In the genomic region with DNA sequence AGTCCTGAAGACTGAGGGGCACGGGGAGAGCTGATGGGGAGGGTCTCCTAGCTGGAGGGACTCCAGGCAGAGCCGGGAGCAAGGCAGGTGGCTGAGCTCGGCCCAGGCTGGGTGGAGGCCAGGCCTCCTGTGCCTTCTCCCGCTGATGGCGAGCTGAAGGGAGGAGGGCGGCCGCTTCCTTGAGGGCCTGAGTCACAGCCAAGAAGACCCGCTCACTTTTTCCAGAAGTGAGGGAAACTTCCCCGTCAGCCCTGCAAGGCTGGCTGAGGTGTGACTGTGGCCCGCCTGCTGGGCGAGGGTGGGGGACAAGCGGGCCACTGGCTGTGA, we compare ENCODE assay signal across 8 cellular contexts. TPM values are rescaled to one million over a fixed set of nuclear protein-coding genes. Genes with fewer than 3 reads are reported as not detected.
A peak's percentile ranks its signal among the peaks of the same experiment; 100 is the strongest.
DNase-seq lines count a peak whose midpoint lies in the region; ATAC-seq and TF ChIP-seq lines count a peak whose summit lies in the region.

No MANE protein-coding gene starts in this region.

- peaks cover 9% of the 10 kb centered on the region for H3K4me1 Mint-ChIP-seq in type B pancreatic cell (ENCODE audit: unreplicated experiment)

- H3K36me3 ChIP-seq in GM06990 (ENCODE audit: control insufficient read depth, insufficient read depth, low read length) (no peaks in the 10 kb centered on the region), RWPE2 (ENCODE audit: low read depth) (no peaks in the 10 kb centered on the region)

- H3K4me3 ChIP-seq in GM06990 (replicated peaks; ENCODE audit: low read depth, low read length) (0 out of 2 replicates have a peak overlapping the region, but pooled peaks have one; percentile 6), RWPE2 (ENCODE audit: severe bottlenecking) (no peak overlapping the region)

- H3K4me1 ChIP-seq in RWPE2 (ENCODE audit: insufficient read depth, poor library complexity, severe bottlenecking): peaks cover 9% of the 10 kb centered on the region

- no peak for TF ChIP-seq CTCF in GM06990 (IDR thresholded peaks at IDR 0.05; ENCODE audit: insufficient read depth, low read length, poor library complexity, severe bottlenecking)
- no peak for TF ChIP-seq CTCF in RWPE2 (IDR thresholded peaks at IDR 0.05; ENCODE audit: poor library complexity, severe bottlenecking)
- no peak for TF ChIP-seq CTCF in omental fat pad (IDR thresholded peaks at IDR 0.05)
- TF ChIP-seq CTCF in type B pancreatic cell (conservative IDR thresholded peaks at IDR 0.05): no peak

- no peaks in the 10 kb centered on the region for H3K9me3 ChIP-seq in RWPE2 (ENCODE audit: severe bottlenecking)

- H3K9me3 Mint-ChIP-seq in type B pancreatic cell: no peaks in the 10 kb centered on the region

- DNase-seq in GM06990 (ENCODE audit: extremely low read depth, insufficient read length) (no peak), RWPE2 (ENCODE audit: low spot score) (no peak), ecto neural progenitor cell (ENCODE audit: low spot score) (peak; percentile 71), omental fat pad (ENCODE audit: low spot score) (no peak), type B pancreatic cell (ENCODE audit: extremely low spot score, unreplicated experiment) (peak; percentile 71), NCI-H2227 treated with DMSO at 0.1 percent for 48 hours (lab: John Stamatoyannopoulos, UW) (no peak), SHP77 (lab: John Stamatoyannopoulos, UW) (no peak)

- no peaks in the 10 kb centered on the region for H3K27me3 Mint-ChIP-seq in type B pancreatic cell

- peak overlapping the region; percentile 36 for H3K4me3 Mint-ChIP-seq in type B pancreatic cell

- no peak overlapping the region for H3K27ac Mint-ChIP-seq in type B pancreatic cell

- H3K36me3 Mint-ChIP-seq in type B pancreatic cell: no peaks in the 10 kb centered on the region

- H3K27me3 ChIP-seq in GM06990 (replicated peaks; ENCODE audit: control insufficient read depth, insufficient read depth, low read length): no peaks in the 10 kb centered on the region; the same call in 1 of the 2 replicates
- no peaks in the 10 kb centered on the region for H3K27me3 ChIP-seq in RWPE2 (ENCODE audit: insufficient read depth, poor library complexity, severe bottlenecking)

- peak overlapping the region; percentile 29 for H3K27ac ChIP-seq in RWPE2 (ENCODE audit: poor library complexity, severe bottlenecking)

- ATAC-seq in RWPE2 (ENCODE audit: low read depth) (no peak), omental fat pad (ENCODE audit: low FRiP score) (peak; percentile 10), GM21447 (IDR thresholded peaks at IDR 0.05; ENCODE audit: unreplicated experiment) (no peak)

RNA-seq across cellular contexts. Expression of gene VWA1, which starts 1.7 kb away (rescaled TPM):
- total RNA-seq in omental fat pad (10 to 100 TPM in 3 of 4 donors, 1 to 10 TPM in 1; 6.8 to 21.1 (median 13.8) TPM), type B pancreatic cell (ENCODE audit: low replicate concordance) (44.5 and 49.9 TPM in 2 replicates)

RNA-seq across cellular contexts. Expression of gene ANKRD65, which starts 12.7 kb away (rescaled TPM):
- total RNA-seq in omental fat pad: 1 to 10 TPM; 2.6 to 7.3 (median 3.8) TPM
- 7.6 and 11.1 TPM in 2 replicates for total RNA-seq in type B pancreatic cell (ENCODE audit: low replicate concordance)

RNA-seq across cellular contexts. Expression of gene ATAD3C, which starts 15.7 kb away (rescaled TPM):
- total RNA-seq in omental fat pad: 1 to 10 TPM in 2 of 4 donors, under 1 TPM in 1, not detected in 1; 0.69 to 3.5 (median 2.4) TPM
- 1.8 and 2.4 TPM in 2 replicates for total RNA-seq in type B pancreatic cell (ENCODE audit: low replicate concordance)

RNA-seq across cellular contexts. Expression of gene MRPL20, which starts 26.7 kb away (rescaled TPM):
- total RNA-seq in omental fat pad (100 to 1,000 TPM; 106 to 170 (median 136) TPM), type B pancreatic cell (ENCODE audit: low replicate concordance) (98.9 and 108 TPM in 2 replicates)

RNA-seq across cellular contexts. Expression of gene CCNL2, which starts 34.6 kb away (rescaled TPM):
- total RNA-seq in omental fat pad (100 to 1,000 TPM; 142 to 273 (median 204) TPM), type B pancreatic cell (ENCODE audit: low replicate concordance) (194 and 298 TPM in 2 replicates)

Comparison
In these comparisons a context has a peak if more than half of its experiments do, and no peak if none do; other contexts are left out.
1. DNase-seq: peak in ecto neural progenitor cell (single experiment) and type B pancreatic cell (single experiment); none in GM06990 (single experiment), RWPE2 (single experiment), omental fat pad (single experiment), NCI-H2227 treated with DMSO at 0.1 percent for 48 hours (single experiment) and SHP77 (0 of 2).